In the genomic region with DNA sequence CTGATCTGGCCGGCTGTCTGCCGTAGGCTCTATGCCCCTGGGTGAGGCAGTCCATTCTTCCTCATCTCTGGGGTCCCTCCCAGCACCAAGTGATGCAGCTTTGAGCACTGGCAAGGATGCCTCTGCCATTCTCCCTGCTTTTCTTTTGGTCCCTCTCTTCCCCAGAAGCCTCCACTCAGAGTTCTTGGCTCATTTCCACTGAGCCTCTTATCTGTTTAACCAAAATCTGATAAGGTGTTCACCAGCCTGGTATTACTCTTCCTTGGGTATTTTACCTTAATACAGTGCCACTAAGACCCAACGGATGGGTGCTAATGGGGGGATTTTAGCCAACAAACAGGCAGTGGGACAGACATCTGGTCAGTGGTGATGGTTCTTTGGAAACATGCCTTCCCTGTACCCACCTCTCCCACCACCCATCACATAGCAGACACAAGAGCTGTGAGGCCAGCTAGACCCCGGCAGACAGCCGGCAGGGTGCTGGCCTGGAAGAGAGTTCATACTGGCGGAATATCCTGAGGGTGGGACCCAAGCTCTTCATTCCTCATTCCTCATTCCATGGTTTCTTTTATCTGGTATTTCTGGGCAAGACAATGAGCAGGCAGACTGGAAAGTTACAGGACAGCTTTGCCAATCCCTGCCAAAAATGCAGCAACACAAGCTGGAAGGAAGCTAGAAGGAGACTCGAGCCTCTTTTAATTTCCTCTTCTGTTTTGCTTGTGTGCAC, we compare ENCODE assay signal across 21 cellular contexts. TPM values are rescaled to one million over a fixed set of nuclear protein-coding genes. Genes with fewer than 3 reads are reported as not detected.
DNase-seq lines count a peak whose midpoint lies in the region; ATAC-seq and TF ChIP-seq lines count a peak whose summit lies in the region.
"Had no signal": no experiment of that assay in that cellular context is flagged by ENCODE, and none has a peak within 500 bp of the region (broad histone marks: within the 10 kb centered on the region; RNA-seq: fewer than 3 reads in every experiment).

No MANE protein-coding gene starts in this region.

- H2BK15ac ChIP-seq in mesendoderm (replicated peaks; ENCODE audit: low read depth): no peak overlapping the region

- no peak overlapping the region for H4K5ac ChIP-seq in mesendoderm (ENCODE audit: low read length)

- peak; percentile 64 to 80 for ATAC-seq in right cardiac atrium
- ATAC-seq in stimulated activated naive CD8-positive, alpha-beta T cell treated with anti-CD3 and anti-CD28 coated beads, Interleukin-15, amount 100 ng/mL, for 72 hours: no peak
- ATAC-seq: GM23338, left colon had no signal

- DNase-seq in PC-9 (no peak), coronary artery (ENCODE audit: low spot score) (peak; percentile 74), right cardiac atrium (no peak), superior temporal gyrus (ENCODE audit: extremely low spot score) (peak; percentile 26), uterus (no peak), mesendoderm (no peak)
- no peak for DNase-seq in stimulated activated naive CD8-positive, alpha-beta T cell treated with anti-CD3 and anti-CD28 coated beads, Interleukin-15, amount 100 ng/mL, for 72 hours
- DNase-seq: activated CD4-positive, alpha-beta T cell treated with anti-CD3 and anti-CD28 coated beads, Interleukin-2, amount 10 ng/mL, durations not matched to agents 7 days and 5 days; activated CD8-positive, alpha-beta memory T cell treated with anti-CD3 and anti-CD28 coated beads, Interleukin-2, amount 50 U/mL, for 48 hours; activated gamma-delta T cell; caudate nucleus; CD4-positive, alpha-beta memory T cell; left colon; NCI-H1417 treated with DMSO at 0.1 percent for 48 hours; NCI-H526 treated with DMSO at 0.1 percent for 48 hours; spleen; T-helper 1 cell had no signal

- no TSS peak for BruUV-seq in PC-9 (replicated peaks; lab: Mats Ljungman, UMichigan)

- H3K27ac ChIP-seq in PC-9: no peak overlapping the region
- peak overlapping the region; percentile 27 to 78 for H3K27ac ChIP-seq in coronary artery
- H3K27ac ChIP-seq in right cardiac atrium (ENCODE audit: low read length): no peak overlapping the region
- no peak overlapping the region for H3K27ac ChIP-seq in uterus
- H3K27ac ChIP-seq in mesendoderm (ENCODE audit: low read depth, low read length): no peak overlapping the region
- H3K27ac ChIP-seq: neutrophil had no signal

- H4K8ac ChIP-seq in mesendoderm (ENCODE audit: low read depth, low read length): no peak overlapping the region

- H3K4me3 ChIP-seq in PC-9 (no peak overlapping the region), coronary artery (peak overlapping the region; percentile 52), right cardiac atrium (ENCODE audit: low read length) (no peak overlapping the region), uterus (no peak overlapping the region), mesendoderm (ENCODE audit: low read length) (no peak overlapping the region)
- H3K4me3 ChIP-seq: GM23338, spleen had no signal

- H3K9me2 ChIP-seq in PC-9 (ENCODE audit: insufficient read depth): no peaks in the 10 kb centered on the region

- H3K4me1 Mint-ChIP-seq in stimulated activated naive CD8-positive, alpha-beta T cell treated with anti-CD3 and anti-CD28 coated beads, Interleukin-15, amount 100 ng/mL, for 72 hours: no peaks in the 10 kb centered on the region
- H3K4me1 Mint-ChIP-seq: activated CD4-positive, alpha-beta T cell treated with anti-CD3 and anti-CD28 coated beads, Interleukin-2, amount 10 ng/mL, durations not matched to agents 7 days and 5 days; CD4-positive, alpha-beta memory T cell had no signal

- CTCF ChIA-PET in PC-9 (lab: Charles Lee): no interaction called here

- no peak overlapping the region for H3K4me3 Mint-ChIP-seq in stimulated activated naive CD8-positive, alpha-beta T cell treated with anti-CD3 and anti-CD28 coated beads, Interleukin-15, amount 100 ng/mL, for 72 hours
- H3K4me3 Mint-ChIP-seq: activated CD4-positive, alpha-beta T cell treated with anti-CD3 and anti-CD28 coated beads, Interleukin-2, amount 10 ng/mL, durations not matched to agents 7 days and 5 days; CD4-positive, alpha-beta memory T cell; GM23338 had no signal

- H3K79me1 ChIP-seq in mesendoderm (ENCODE audit: low read length): no peaks in the 10 kb centered on the region

- intact Hi-C loops in PC-9 (cut with micrococcal nuclease; ENCODE audit: unreplicated experiment): no loop called here
- intact Hi-C loops in right cardiac atrium (cut with DNase I): no loop called here
- intact Hi-C loops in uterus (cut with DNase I; ENCODE audit: low total_unique reads): loop anchor here (5.0 kb wide), 1 partner anchor 208 kb away; no protein-coding TSS in a partner anchor

- no peak overlapping the region for H2AK5ac ChIP-seq in mesendoderm (ENCODE audit: low read length)

- H3K4me1 ChIP-seq in PC-9 (replicated peaks; ENCODE audit: insufficient read depth) (peaks cover 11% of the 10 kb centered on the region), right cardiac atrium (ENCODE audit: control insufficient read depth, insufficient read depth, low read length) (peaks cover 4% of the 10 kb centered on the region), uterus (no peaks in the 10 kb centered on the region), mesendoderm (ENCODE audit: control insufficient read depth, low read depth, low read length) (no peaks in the 10 kb centered on the region)

- no peaks in the 10 kb centered on the region for H4K20me1 ChIP-seq in PC-9 (ENCODE audit: insufficient read depth)

- peaks cover 0 to 4% of the 10 kb centered on the region in 2 donors for H3K9me3 Mint-ChIP-seq in stimulated activated naive CD8-positive, alpha-beta T cell treated with anti-CD3 and anti-CD28 coated beads, Interleukin-15, amount 100 ng/mL, for 72 hours
- H3K9me3 Mint-ChIP-seq: activated CD4-positive, alpha-beta T cell treated with anti-CD3 and anti-CD28 coated beads, Interleukin-2, amount 10 ng/mL, durations not matched to agents 7 days and 5 days; GM23338 had no signal

- TF ChIP-seq POLR2A in uterus (IDR thresholded peaks at IDR 0.05): no peak

- H3K9me3 ChIP-seq in PC-9 (ENCODE audit: insufficient read depth, low read depth): no peaks in the 10 kb centered on the region
- no peaks in the 10 kb centered on the region for H3K9me3 ChIP-seq in right cardiac atrium (ENCODE audit: control insufficient read depth, low read length)
- H3K9me3 ChIP-seq in uterus: no peaks in the 10 kb centered on the region
- H3K9me3 ChIP-seq: neutrophil had no signal

- 56% methylated on average over 7 of the region's 7 CpGs for WGBS in right cardiac atrium
- no CpG with 5 or more reads among the region's 7 CpGs for WGBS in mesendoderm (ENCODE audit: extremely low coverage, insufficient coverage, low lambda C conversion rate)

- no peak overlapping the region for H3K27ac Mint-ChIP-seq in stimulated activated naive CD8-positive, alpha-beta T cell treated with anti-CD3 and anti-CD28 coated beads, Interleukin-15, amount 100 ng/mL, for 72 hours
- H3K27ac Mint-ChIP-seq: activated CD4-positive, alpha-beta T cell treated with anti-CD3 and anti-CD28 coated beads, Interleukin-2, amount 10 ng/mL, durations not matched to agents 7 days and 5 days; CD4-positive, alpha-beta memory T cell; GM23338 had no signal

- peaks cover 22% of the 10 kb centered on the region for H3K27me3 Mint-ChIP-seq in stimulated activated naive CD8-positive, alpha-beta T cell treated with anti-CD3 and anti-CD28 coated beads, Interleukin-15, amount 100 ng/mL, for 72 hours

- 0 out of 2 replicates have a peak, but pooled peaks cover 4% of the 10 kb centered on the region for H3F3A ChIP-seq in PC-9 (ENCODE audit: insufficient read depth, low read depth)

- no peak overlapping the region for H3K18ac ChIP-seq in mesendoderm (ENCODE audit: low read length)

- no peak overlapping the region for H3K9ac ChIP-seq in mesendoderm (ENCODE audit: low read length)

- H3K4me2 ChIP-seq in PC-9 (0 out of 2 replicates have a peak overlapping the region, but pooled peaks have one; percentile 27), mesendoderm (ENCODE audit: low read length) (no peak overlapping the region)
- H3K4me2 ChIP-seq: GM23338 had no signal

- H3K79me2 ChIP-seq in PC-9 (ENCODE audit: low read depth): no peaks in the 10 kb centered on the region
- no peaks in the 10 kb centered on the region for H3K79me2 ChIP-seq in mesendoderm (ENCODE audit: control insufficient read depth, insufficient read depth, low read length)

- no peak overlapping the region for H3K23ac ChIP-seq in mesendoderm (ENCODE audit: low read length)

- no peak overlapping the region for H2BK120ac ChIP-seq in mesendoderm (ENCODE audit: low read depth, low read length)

- no peak overlapping the region for H2BK5ac ChIP-seq in mesendoderm (ENCODE audit: low read length)

- H2AFZ ChIP-seq in PC-9: no peak overlapping the region
- H2AFZ ChIP-seq: GM23338 had no signal

- no peaks in the 10 kb centered on the region for H3K36me3 ChIP-seq in PC-9 (ENCODE audit: low read depth)
- H3K36me3 ChIP-seq in uterus: no peaks in the 10 kb centered on the region
- H3K36me3 ChIP-seq in mesendoderm (ENCODE audit: control insufficient read depth, insufficient read depth, low read length): no peaks in the 10 kb centered on the region
- H3K36me3 ChIP-seq: neutrophil, spleen had no signal

- no peak overlapping the region for H3K4ac ChIP-seq in mesendoderm (ENCODE audit: low read depth, low read length)

- H3K27me3 ChIP-seq in PC-9 (ENCODE audit: insufficient read depth, low read depth): no peaks in the 10 kb centered on the region
- no peaks in the 10 kb centered on the region for H3K27me3 ChIP-seq in right cardiac atrium (ENCODE audit: control insufficient read depth, insufficient read depth)
- no peaks in the 10 kb centered on the region for H3K27me3 ChIP-seq in uterus
- no peaks in the 10 kb centered on the region for H3K27me3 ChIP-seq in mesendoderm (ENCODE audit: insufficient read depth, low read length, poor library complexity)

- POLR2A ChIA-PET in PC-9 (lab: Charles Lee; ENCODE audit: unreplicated experiment): no interaction called here

- H3K56ac ChIP-seq in mesendoderm (ENCODE audit: low read length): no peak overlapping the region

- TF ChIP-seq CTCF in PC-9 (conservative IDR thresholded peaks at IDR 0.05) (no peak), coronary artery (IDR thresholded peaks at IDR 0.05) (no peak), uterus (IDR thresholded peaks at IDR 0.05) (no peak)

RNA-seq across cellular contexts. Expression of a gene that starts 34.6 kb away (rescaled TPM):
- total RNA-seq in PC-9 (2021) (not detected in 2 replicates), right cardiac atrium (1 to 10 TPM; 1.8 to 3.7 (median 2.6) TPM), uterus (10 to 100 TPM in 2 of 4 donors, 1 to 10 TPM in 2; 1.0 to 11.2 (median 7.9) TPM)
- 0.88 TPM for polyA plus RNA-seq in right cardiac atrium
- 0.22 TPM for polyA plus RNA-seq in mesendoderm (2013, experiment 1 of 2)
- 0.14 TPM for polyA plus RNA-seq in mesendoderm (2013, experiment 2 of 2)
- total RNA-seq: CD4-positive, alpha-beta memory T cell; M059J; mononuclear cell had no signal

Comparison
In these comparisons a context has a peak if more than half of its experiments do, and no peak if none do; other contexts are left out.
1. DNase-seq: peak in coronary artery (single experiment) and superior temporal gyrus (single experiment); none in PC-9 (0 of 2), right cardiac atrium (0 of 3), uterus (0 of 2), mesendoderm (single experiment) and stimulated activated naive CD8-positive, alpha-beta T cell treated with anti-CD3 and anti-CD28 coated beads, Interleukin-15, amount 100 ng/mL, for 72 hours (0 of 2).
2. H3K27ac ChIP-seq: peak in coronary artery (2 of 2); none in PC-9 (single experiment), right cardiac atrium (single experiment), uterus (0 of 2) and mesendoderm (single experiment).